Comparison of ENCODE assay signal across 23 cellular contexts in the genomic region with DNA sequence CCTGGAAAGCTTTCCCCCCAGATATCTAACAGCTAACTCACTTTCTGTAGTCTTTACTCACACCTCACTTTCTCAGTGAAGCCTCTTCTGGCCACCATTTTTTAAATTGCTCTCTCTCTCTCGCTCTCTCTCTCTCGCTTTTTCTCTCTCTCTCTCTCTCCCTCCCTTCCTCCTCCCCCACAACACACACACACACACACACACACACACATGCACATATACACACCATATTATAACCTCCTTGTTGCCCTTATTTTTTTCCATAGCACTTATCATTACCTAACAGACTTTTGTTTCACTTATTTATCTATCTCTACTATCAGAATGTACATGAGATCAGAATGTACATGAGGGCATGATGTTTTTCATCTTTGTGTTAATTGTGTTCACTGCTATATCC.
DNase-seq lines count a peak whose midpoint lies in the region; ATAC-seq, FAIRE-seq and TF ChIP-seq lines count a peak whose summit lies in the region.
"Had no signal": no experiment of that assay in that cellular context is flagged by ENCODE, and none has a peak within 500 bp of the region (broad histone marks: within the 10 kb centered on the region; RNA-seq: fewer than 3 reads in every experiment).

No MANE protein-coding gene starts in this region.

- H3K56ac ChIP-seq in IMR-90 (ENCODE audit: extremely low read depth, insufficient read depth, low read length), result no peak overlapping the region
- peak overlapping the region; percentile 52 for H3K56ac ChIP-seq in H1 (replicated peaks; ENCODE audit: insufficient read length, low read depth, low read length)

- H3K27me3 ChIP-seq in GM23338 (ENCODE audit: insufficient read depth) (no peaks in the 10 kb centered on the region), IMR-90 (ENCODE audit: control insufficient read depth, insufficient read depth, low read length) (no peaks in the 10 kb centered on the region), H1 (replicated peaks in 1 of 4; ENCODE audit: control insufficient read depth in 3 of 4, extremely low read depth in 1 of 4, insufficient read depth in 3 of 4, low read length in 3 of 4) (no peaks in the 10 kb centered on the region), upper lobe of left lung (no peaks in the 10 kb centered on the region)
- H3K27me3 ChIP-seq: BLaER1 treated with 17β-estradiol and CSF1 and Interleukin-3, amounts not matched to agents 10 nM and 100 nM had no signal

- dilution Hi-C loops in IMR-90 (cut with HindIII; ENCODE audit: low sequenced_read_pairs, unreplicated experiment), result no loop called here

- no peaks in the 10 kb centered on the region for H3K36me3 Mint-ChIP-seq in GM23338 (ENCODE audit: low read depth)
- H3K36me3 Mint-ChIP-seq: CD8-positive, alpha-beta T cell had no signal

- TF ChIP-seq POLR2A in IMR-90 (IDR thresholded peaks at IDR 0.05; ENCODE audit: low read depth, low read length), result no peak
- no peak for TF ChIP-seq POLR2A in H1 (IDR thresholded peaks at IDR 0.05; ENCODE audit: control extremely low read depth in 1 of 2, low read depth in 2 of 2, low read length in 2 of 2)
- no peak for TF ChIP-seq POLR2A in upper lobe of left lung (IDR thresholded peaks at IDR 0.05)

- H3K79me1 ChIP-seq in IMR-90 (ENCODE audit: low read depth in 1 of 2, low read length in 2 of 2), result no peaks in the 10 kb centered on the region
- no peaks in the 10 kb centered on the region for H3K79me1 ChIP-seq in H1 (ENCODE audit: low read depth, low read length)

- H2BK120ac ChIP-seq in IMR-90 (ENCODE audit: low read depth, low read length), result no peak overlapping the region
- H2BK120ac ChIP-seq in H1 (replicated peaks; ENCODE audit: low read depth, low read length), result no peak overlapping the region

- H3K36me3 ChIP-seq in GM23338 (ENCODE audit: insufficient read depth) (no peaks in the 10 kb centered on the region), IMR-90 (ENCODE audit: control insufficient read depth, insufficient read depth, low read length) (no peaks in the 10 kb centered on the region), H1 (ENCODE audit: control insufficient read depth in 2 of 4, insufficient read depth in 4 of 4, low read length in 3 of 4) (no peaks in the 10 kb centered on the region), upper lobe of left lung (no peaks in the 10 kb centered on the region)

- no peak for FAIRE-seq in H1 (lab: Jason Lieb, UNC)
- FAIRE-seq: D721Med, G401.6, GM12878, GM12892, GM18507, GM19239 had no signal

- no peak overlapping the region for H2AK9ac ChIP-seq in IMR-90 (replicated peaks; ENCODE audit: low read depth, low read length, poor library complexity)

- ATAC-seq in GM23338 (no peak), IMR-90 (ENCODE audit: low read depth) (no peak), upper lobe of left lung (ENCODE audit: low FRiP score in 2 of 2) (no peak), GM18517 (IDR thresholded peaks at IDR 0.05; ENCODE audit: unreplicated experiment) (no peak)
- ATAC-seq: A549; CD8-positive, alpha-beta T cell; GM12878 had no signal

- H4K5ac ChIP-seq in IMR-90 (ENCODE audit: low read depth, low read length) (no peak overlapping the region; the same call in 1 of the 2 replicates), H1 (ENCODE audit: insufficient read length, low read depth, low read length) (no peak overlapping the region)

- H2AFZ ChIP-seq in GM23338 (0 out of 2 replicates have a peak overlapping the region, but pooled peaks have one; percentile 66), IMR-90 (replicated peaks; ENCODE audit: low read length, poor library complexity) (no peak overlapping the region), H1 (ENCODE audit: low read length) (no peak overlapping the region)

- H3K79me2 ChIP-seq in GM23338 (replicated peaks; ENCODE audit: insufficient read depth) (no peaks in the 10 kb centered on the region), H1 (ENCODE audit: control insufficient read depth in 1 of 2, insufficient read depth in 2 of 2, low read length in 2 of 2) (no peaks in the 10 kb centered on the region)

- no peak overlapping the region for H3K4me3 ChIP-seq in GM23338
- no peak overlapping the region for H3K4me3 ChIP-seq in IMR-90 (ENCODE audit: insufficient read depth, low read depth, low read length)
- no peak overlapping the region for H3K4me3 ChIP-seq in H1 (ENCODE audit: extremely low read depth in 1 of 4, insufficient read depth in 2 of 4, low read depth in 3 of 4, low read length in 4 of 4)
- no peak overlapping the region for H3K4me3 ChIP-seq in upper lobe of left lung
- H3K4me3 ChIP-seq: A549; BLaER1 treated with 17β-estradiol and CSF1 and Interleukin-3, amounts not matched to agents 10 nM and 100 nM; GM12878 had no signal

- WGBS in IMR-90 (ENCODE audit: extremely low coverage in 2 of 2, insufficient read length in 1 of 2), 2 experiments, result 100% methylated on average over 2 of the region's 2 CpGs; no CpG with 5 or more reads in 1 of the 2 experiments
- 63% methylated on average over 2 of the region's 2 CpGs; no CpG with 5 or more reads in 1 of the 2 experiments for WGBS in H1 (ENCODE audit: extremely low coverage in 1 of 2, insufficient coverage in 1 of 2, insufficient read length in 1 of 2, insufficient replicate concordance in 2 of 2, low coverage in 1 of 2, low lambda C conversion rate in 2 of 2, missing lambda C conversion rate in 1 of 2), 2 experiments
- 70 to 100% methylated on average over 2 of the region's 2 CpGs for WGBS in upper lobe of left lung, 2 donors

- H3K4me3 Mint-ChIP-seq in GM23338, result no peak overlapping the region
- H3K4me3 Mint-ChIP-seq: B cell; CD4-positive, alpha-beta T cell; CD8-positive, alpha-beta T cell had no signal

- TF ChIP-seq EP300 in H1 (IDR thresholded peaks at IDR 0.05; ENCODE audit: borderline replicate concordance in 1 of 2, low read depth in 2 of 2, low read length in 2 of 2) (no peak), upper lobe of left lung (IDR thresholded peaks at IDR 0.05) (no peak)

- no peak overlapping the region for H3K23ac ChIP-seq in IMR-90 (ENCODE audit: low read depth, low read length)
- no peak overlapping the region for H3K23ac ChIP-seq in H1 (ENCODE audit: insufficient read length)

- no peak overlapping the region for H3K27ac Mint-ChIP-seq in GM23338
- H3K27ac Mint-ChIP-seq: B cell; CD4-positive, alpha-beta T cell; CD8-positive, alpha-beta T cell had no signal

- H3K9me3 Mint-ChIP-seq in GM23338, result no peaks in the 10 kb centered on the region
- H3K9me3 Mint-ChIP-seq: CD4-positive, alpha-beta T cell had no signal

- H3K4me1 ChIP-seq in GM23338 (ENCODE audit: insufficient read depth) (no peaks in the 10 kb centered on the region), IMR-90 (ENCODE audit: control insufficient read depth, insufficient read depth, low read length) (peaks cover 7% of the 10 kb centered on the region), H1 (replicated peaks in 1 of 4; ENCODE audit: control insufficient read depth in 3 of 4, insufficient read depth in 4 of 4, low read length in 3 of 4) (no peaks in the 10 kb centered on the region), upper lobe of left lung (no peaks in the 10 kb centered on the region)
- H3K4me1 ChIP-seq: Caco-2 had no signal

- TF ChIP-seq RAD21 in IMR-90 (IDR thresholded peaks at IDR 0.05; ENCODE audit: low read length) (no peak), H1 (IDR thresholded peaks at IDR 0.05 in 1 of 2, conservative IDR thresholded peaks at IDR 0.05 in 1 of 2; ENCODE audit: low read depth in 2 of 2, low read length in 2 of 2) (no peak)

- H3K4me2 ChIP-seq in GM23338 (no peak overlapping the region), IMR-90 (ENCODE audit: low read depth, low read length) (no peak overlapping the region), H1 (ENCODE audit: insufficient read depth in 1 of 2, low read depth in 2 of 2, low read length in 2 of 2) (no peak overlapping the region)
- H3K4me2 ChIP-seq: A549; BLaER1 treated with 17β-estradiol and CSF1 and Interleukin-3, amounts not matched to agents 10 nM and 100 nM had no signal

- H2BK15ac ChIP-seq in IMR-90 (ENCODE audit: low read depth, low read length) (no peak overlapping the region), H1 (ENCODE audit: low read length) (no peak overlapping the region)

- intact Hi-C loops in IMR-90 (cut with micrococcal nuclease), result no loop called here

- H3K4me1 Mint-ChIP-seq in GM23338, result no peaks in the 10 kb centered on the region

- no peaks in the 10 kb centered on the region for H3K9me3 ChIP-seq in IMR-90 (ENCODE audit: control insufficient read depth, insufficient read depth, low read length)
- H3K9me3 ChIP-seq in H1 (ENCODE audit: insufficient read depth in 2 of 2, low read depth in 1 of 2, low read length in 1 of 2), result no peaks in the 10 kb centered on the region
- H3K9me3 ChIP-seq in upper lobe of left lung, result peaks cover 0 to 2% (median under 1%) of the 10 kb centered on the region in 4 donors
- H3K9me3 ChIP-seq: A549, Caco-2 had no signal

- BruUV-seq in IMR-90 (replicated peaks; lab: Mats Ljungman, UMichigan), result no TSS peak

- H4K91ac ChIP-seq in IMR-90 (ENCODE audit: insufficient read depth, low read depth, low read length), result no peak overlapping the region; the same call in 1 of the 2 replicates
- H4K91ac ChIP-seq in H1 (replicated peaks; ENCODE audit: insufficient read length, low read length), result no peak overlapping the region

- H3K18ac ChIP-seq in IMR-90 (ENCODE audit: low read depth, low read length), result no peak overlapping the region
- no peak overlapping the region for H3K18ac ChIP-seq in H1 (ENCODE audit: extremely low read depth, low read length)

- H3K9ac ChIP-seq in IMR-90 (ENCODE audit: low read depth, low read length) (no peak overlapping the region), H1 (replicated peaks in 1 of 4; ENCODE audit: extremely low read depth in 1 of 4, low read depth in 3 of 4, low read length in 3 of 4) (no peak overlapping the region)
- H3K9ac ChIP-seq: BLaER1 treated with 17β-estradiol and CSF1 and Interleukin-3, amounts not matched to agents 10 nM and 100 nM had no signal

- H3K27ac ChIP-seq in GM23338 (ENCODE audit: low read depth), result no peak overlapping the region
- no peak overlapping the region for H3K27ac ChIP-seq in IMR-90 (ENCODE audit: insufficient read depth, low read length)
- H3K27ac ChIP-seq in H1 (ENCODE audit: low read depth, low read length), result no peak overlapping the region
- H3K27ac ChIP-seq in upper lobe of left lung, result no peak overlapping the region
- H3K27ac ChIP-seq: 22Rv1; A549; BLaER1 treated with 17β-estradiol and CSF1 and Interleukin-3, amounts not matched to agents 10 nM and 100 nM; C4-2B had no signal

- peaks cover 2% of the 10 kb centered on the region; the same call in 1 of the 2 replicates for H3K23me2 ChIP-seq in H1 (ENCODE audit: low read depth, low read length)

- H3K9me2 ChIP-seq in GM23338 (ENCODE audit: insufficient read depth), result peaks cover 3% of the 10 kb centered on the region; the same call in 1 of the 2 replicates

- no peak overlapping the region for H2BK12ac ChIP-seq in H1 (ENCODE audit: low read depth, low read length)

- H2BK5ac ChIP-seq in IMR-90 (ENCODE audit: low read depth, low read length, poor library complexity, severe bottlenecking), result peak overlapping the region; percentile 46
- no peak overlapping the region for H2BK5ac ChIP-seq in H1 (ENCODE audit: low read depth, low read length)

- H4K8ac ChIP-seq in IMR-90 (ENCODE audit: low read depth in 2 of 2, low read length in 2 of 2), result no peak overlapping the region
- H4K8ac ChIP-seq in H1 (ENCODE audit: extremely low read depth, insufficient read depth, low read length), result no peak overlapping the region

- H3F3A ChIP-seq in GM23338 (replicated peaks; ENCODE audit: low read depth), result no peaks in the 10 kb centered on the region

- H3K14ac ChIP-seq in IMR-90 (replicated peaks; ENCODE audit: low read depth, low read length) (no peak overlapping the region), H1 (ENCODE audit: insufficient read length) (no peak overlapping the region)

- no peaks in the 10 kb centered on the region for H3K9me1 ChIP-seq in IMR-90 (ENCODE audit: insufficient read depth, low read length)

- DNase-seq in GM23338 (ENCODE audit: low spot score) (no peak), IMR-90 (no peak), H1 (ENCODE audit: low read depth in 1 of 2, low spot score in 2 of 2) (no peak), GF-D8 (lab: John Stamatoyannopoulos, UW) (no peak), upper lobe of left lung (no peak)
- DNase-seq: AML-193; Caco-2; Calu3; CD4-positive, alpha-beta T cell; CD8-positive, alpha-beta T cell; DMS79 treated with DMSO at 0.1 percent for 48 hours had no signal

- H2BK20ac ChIP-seq in IMR-90 (ENCODE audit: low read depth, low read length) (no peak overlapping the region), H1 (ENCODE audit: low read length) (no peak overlapping the region)

- H4K20me1 ChIP-seq in GM23338 (replicated peaks; ENCODE audit: insufficient read depth) (no peaks in the 10 kb centered on the region), IMR-90 (ENCODE audit: insufficient read depth, low read length) (no peaks in the 10 kb centered on the region), H1 (replicated peaks in 1 of 2; ENCODE audit: control insufficient read depth in 1 of 2, insufficient read depth in 2 of 2, low read length in 2 of 2) (no peaks in the 10 kb centered on the region)
- H4K20me1 ChIP-seq: BLaER1 treated with 17β-estradiol and CSF1 and Interleukin-3, amounts not matched to agents 10 nM and 100 nM had no signal

- H3K27me3 Mint-ChIP-seq in GM23338 (ENCODE audit: insufficient read depth, low read depth, poor library complexity), result no peaks in the 10 kb centered on the region
- H3K27me3 Mint-ChIP-seq: B cell; CD4-positive, alpha-beta T cell had no signal

- in situ Hi-C loops in IMR-90 (cut with MboI; ENCODE audit: low sequenced_read_pairs), result no loop called here

- no peak overlapping the region for H2AK5ac ChIP-seq in IMR-90 (ENCODE audit: low read depth, low read length)
- H2AK5ac ChIP-seq in H1 (ENCODE audit: low read depth, low read length), result no peak overlapping the region

- TF ChIP-seq CTCF in GM23338 (conservative IDR thresholded peaks at IDR 0.05; ENCODE audit: low read depth in 2 of 2) (no peak), IMR-90 (conservative IDR thresholded peaks at IDR 0.05; ENCODE audit: low read depth, low read length) (no peak), H1 (IDR thresholded peaks at IDR 0.05; ENCODE audit: control extremely low read depth in 1 of 3, insufficient read depth in 1 of 3, low read depth in 1 of 3, low read length in 3 of 3) (no peak), upper lobe of left lung (IDR thresholded peaks at IDR 0.05) (no peak)

- H3K4ac ChIP-seq in IMR-90 (ENCODE audit: low read depth, low read length) (no peak overlapping the region), H1 (replicated peaks; ENCODE audit: insufficient read length, low read depth, low read length) (no peak overlapping the region)

- POLR2A ChIA-PET in IMR-90 (lab: Charles Lee; ENCODE audit: unreplicated experiment), result no interaction called here
- POLR2A ChIA-PET in H1 (lab: Charles Lee; ENCODE audit: partially characterized antibody), result no interaction called here

- CTCF ChIA-PET in IMR-90 (lab: Yijun Ruan, JAX), result interaction anchor here (0.7 kb wide), 1 partner anchor 44 kb away, joined by 4 read pairs; no protein-coding TSS in a partner anchor
- CTCF ChIA-PET in H1 (lab: Charles Lee; ENCODE audit: partially characterized antibody), result no interaction called here
